ENCODE assay signal across 8 cellular contexts in genomic region chr2:144452169-144453038, GRCh38.
DNase-seq lines count a peak whose midpoint lies in the region; ATAC-seq, FAIRE-seq and TF ChIP-seq lines count a peak whose summit lies in the region.
"Had no signal": no experiment of that assay in that cellular context is flagged by ENCODE, and none has a peak within 500 bp of the region (broad histone marks: within the 10 kb centered on the region; RNA-seq: fewer than 3 reads in every experiment).

No MANE protein-coding gene starts in this region.

- peaks cover 25% of the 10 kb centered on the region for H3K27me3 Mint-ChIP-seq in WTC11 (ENCODE audit: low read depth)
- H3K27me3 Mint-ChIP-seq in stimulated activated naive CD8-positive, alpha-beta T cell treated with anti-CD3 and anti-CD28 coated beads, Interleukin-15, amount 100 ng/mL, for 72 hours = peaks cover 20% of the 10 kb centered on the region

- H3K27ac Mint-ChIP-seq in WTC11 = no peak overlapping the region
- no peak overlapping the region for H3K27ac Mint-ChIP-seq in stimulated activated naive CD8-positive, alpha-beta T cell treated with anti-CD3 and anti-CD28 coated beads, Interleukin-15, amount 100 ng/mL, for 72 hours

- peaks cover 66% of the 10 kb centered on the region for H3K4me1 Mint-ChIP-seq in WTC11
- peaks cover 65% of the 10 kb centered on the region for H3K4me1 Mint-ChIP-seq in stimulated activated naive CD8-positive, alpha-beta T cell treated with anti-CD3 and anti-CD28 coated beads, Interleukin-15, amount 100 ng/mL, for 72 hours

- peak; percentile 61 for ATAC-seq in WTC11
- ATAC-seq in stimulated activated naive CD8-positive, alpha-beta T cell treated with anti-CD3 and anti-CD28 coated beads, Interleukin-15, amount 100 ng/mL, for 72 hours = no peak
- ATAC-seq in GM21367 (IDR thresholded peaks at IDR 0.05; ENCODE audit: unreplicated experiment) = no peak
- no peak for ATAC-seq in GM21786 (IDR thresholded peaks at IDR 0.05; ENCODE audit: unreplicated experiment)

- no peaks in the 10 kb centered on the region for H3K9me3 Mint-ChIP-seq in WTC11
- no peaks in the 10 kb centered on the region for H3K9me3 Mint-ChIP-seq in stimulated activated naive CD8-positive, alpha-beta T cell treated with anti-CD3 and anti-CD28 coated beads, Interleukin-15, amount 100 ng/mL, for 72 hours

- DNase-seq in HTR-8/SVneo (ENCODE audit: insufficient read length, low spot score) (peak; percentile 30), WTC11 (ENCODE audit: low spot score) (peak; percentile 29), iPS-NIHi7 (ENCODE audit: extremely low spot score) (peak; percentile 42)
- no peak for DNase-seq in stimulated activated naive CD8-positive, alpha-beta T cell treated with anti-CD3 and anti-CD28 coated beads, Interleukin-15, amount 100 ng/mL, for 72 hours
- DNase-seq in activated naive CD4-positive, alpha-beta T cell treated with anti-CD3 and anti-CD28 coated beads, Interleukin-2, amount 50 U/mL, for 16 hours = no peak
- DNase-seq: NCI-H446 treated with DMSO at 0.1 percent for 48 hours had no signal

- no peak for FAIRE-seq in HTR-8/SVneo (lab: Jason Lieb, UNC)

- peak overlapping the region; percentile 44 for H3K4me3 Mint-ChIP-seq in WTC11
- peak overlapping the region; percentile 56 to 60 for H3K4me3 Mint-ChIP-seq in stimulated activated naive CD8-positive, alpha-beta T cell treated with anti-CD3 and anti-CD28 coated beads, Interleukin-15, amount 100 ng/mL, for 72 hours

- CTCF ChIA-PET in WTC11 (lab: Charles Lee) = interaction anchor here (2.0 to 3.6 kb wide), 2 partner anchors 8 to 28 kb away, joined by 6 to 26 read pairs; no protein-coding TSS in a partner anchor

- POLR2A ChIA-PET in WTC11 (lab: Charles Lee) = no interaction called here

- no peaks in the 10 kb centered on the region for H3K36me3 Mint-ChIP-seq in WTC11

- TF ChIP-seq CTCF in WTC11 (IDR thresholded peaks at IDR 0.05) = no peak

TF ChIP-seq in WTC11, 78 proteins besides CTCF, POLR2A, EP300 and RAD21:
- TF ChIP-seq ATF6 (CRISPR knock-in tag; IDR thresholded peaks at IDR 0.05) = no peak
- no peak for TF ChIP-seq NR3C1 (CRISPR knock-in tag; conservative IDR thresholded peaks at IDR 0.05; ENCODE audit: low read depth)
- no peak for TF ChIP-seq USF2 (CRISPR knock-in tag; IDR thresholded peaks at IDR 0.05)
- TF ChIP-seq ZNF396 (CRISPR knock-in tag; IDR thresholded peaks at IDR 0.05; ENCODE audit: borderline replicate concordance) = no peak
- no peak for TF ChIP-seq ZNF512 (CRISPR knock-in tag; IDR thresholded peaks at IDR 0.05; ENCODE audit: borderline replicate concordance)
- no peak for TF ChIP-seq AFF4 (CRISPR knock-in tag; IDR thresholded peaks at IDR 0.05; ENCODE audit: borderline replicate concordance)
- TF ChIP-seq FOXP4 (CRISPR knock-in tag; IDR thresholded peaks at IDR 0.05) = no peak
- no peak for TF ChIP-seq ZNF263 (CRISPR knock-in tag; IDR thresholded peaks at IDR 0.05; ENCODE audit: low read depth)
- no peak for TF ChIP-seq IRF2 (CRISPR knock-in tag; IDR thresholded peaks at IDR 0.05; ENCODE audit: borderline replicate concordance, low read depth)
- TF ChIP-seq NR1H2 (CRISPR knock-in tag; IDR thresholded peaks at IDR 0.05) = no peak

Comparison
In these comparisons a context has a peak if more than half of its experiments do, and no peak if none do; other contexts are left out.
1. DNase-seq: peak in HTR-8/SVneo (single experiment), WTC11 (single experiment) and iPS-NIHi7 (single experiment); none in stimulated activated naive CD8-positive, alpha-beta T cell treated with anti-CD3 and anti-CD28 coated beads, Interleukin-15, amount 100 ng/mL, for 72 hours (0 of 2) and activated naive CD4-positive, alpha-beta T cell treated with anti-CD3 and anti-CD28 coated beads, Interleukin-2, amount 50 U/mL, for 16 hours (single experiment).